ENCODE assay signal across 8 cellular contexts in the genomic region with DNA sequence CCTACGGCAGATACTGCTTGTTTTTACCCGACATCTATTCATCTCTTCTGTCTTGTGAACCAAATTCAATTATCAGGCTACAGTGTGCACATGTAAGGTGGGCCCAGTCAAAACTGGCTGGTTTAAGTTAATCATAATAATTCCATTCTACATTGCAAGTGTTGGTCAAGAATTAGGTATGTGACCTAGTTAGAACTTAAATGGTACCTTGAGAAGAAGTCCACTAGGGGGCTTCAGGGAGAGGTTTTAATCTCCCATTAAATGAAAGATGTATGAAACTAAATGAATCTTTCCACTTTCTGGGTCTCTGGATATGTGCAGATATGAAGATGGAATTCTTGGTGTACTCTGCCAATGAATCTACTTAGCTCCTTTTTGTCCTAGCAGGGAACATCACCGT.
DNase-seq lines count a peak whose midpoint lies in the region; ATAC-seq and TF ChIP-seq lines count a peak whose summit lies in the region.

No MANE protein-coding gene starts in this region.

- no peak for DNase-seq in Right ventricle myocardium superior
- no peak for DNase-seq in right atrium auricular region (ENCODE audit: low spot score)
- DNase-seq in RPMI8226: peak; percentile 33
- peak; percentile 16 to 53 for DNase-seq in foreskin fibroblast
- no peak for DNase-seq in upper lobe of right lung
- no peak for DNase-seq in NCI-H2081 treated with DMSO at 0.1 percent for 48 hours (lab: John Stamatoyannopoulos, UW)
- no peak for DNase-seq in activated CD8-positive, alpha-beta memory T cell treated with anti-CD3 and anti-CD28 coated beads for 24 hours

- H3K27me3 ChIP-seq in right atrium auricular region (no peaks in the 10 kb centered on the region), upper lobe of right lung (no peaks in the 10 kb centered on the region)

- TF ChIP-seq CTCF in right atrium auricular region (IDR thresholded peaks at IDR 0.05): peak in 1 of 2 donors; percentile 57
- TF ChIP-seq CTCF in foreskin fibroblast (IDR thresholded peaks at IDR 0.05; ENCODE audit: low read depth, low read length): peak; percentile 51
- TF ChIP-seq CTCF in upper lobe of right lung (IDR thresholded peaks at IDR 0.05): peak; percentile 46

- H3K36me3 ChIP-seq in right atrium auricular region (peaks cover 6% of the 10 kb centered on the region), upper lobe of right lung (peaks cover 7% of the 10 kb centered on the region)

- intact Hi-C loops in Right ventricle myocardium superior (cut with DNase I) (loop anchor here (5.0 to 10.0 kb wide), 2 partner anchors 104 to 306 kb away; no protein-coding TSS in a partner anchor), upper lobe of right lung (cut with DNase I) (no loop called here)

- H3K9me3 ChIP-seq in right atrium auricular region: no peaks in the 10 kb centered on the region
- no peaks in the 10 kb centered on the region for H3K9me3 ChIP-seq in upper lobe of right lung

- ATAC-seq in Right ventricle myocardium superior (ENCODE audit: poor library complexity): peak; percentile 29
- no peak for ATAC-seq in upper lobe of right lung
- no peak for ATAC-seq in GM19395 (IDR thresholded peaks at IDR 0.05; ENCODE audit: unreplicated experiment)

- H3K4me3 ChIP-seq in right atrium auricular region: no peak overlapping the region
- H3K4me3 ChIP-seq in foreskin fibroblast (ENCODE audit: low read depth in 1 of 2, low read length in 2 of 2): no peak overlapping the region
- no peak overlapping the region for H3K4me3 ChIP-seq in upper lobe of right lung

- H3K27ac ChIP-seq in right atrium auricular region (no peak overlapping the region), upper lobe of right lung (no peak overlapping the region)

- H3K4me1 ChIP-seq in right atrium auricular region (no peaks in the 10 kb centered on the region), upper lobe of right lung (no peaks in the 10 kb centered on the region)

Comparison
In these comparisons a context has a peak if more than half of its experiments do, and no peak if none do; other contexts are left out.
1. DNase-seq: peak in RPMI8226 (single experiment) and foreskin fibroblast (2 of 2); none in Right ventricle myocardium superior (single experiment), right atrium auricular region (single experiment), upper lobe of right lung (single experiment), NCI-H2081 treated with DMSO at 0.1 percent for 48 hours (single experiment) and activated CD8-positive, alpha-beta memory T cell treated with anti-CD3 and anti-CD28 coated beads for 24 hours (single experiment).